In genomic region chr19:8449830-8450229, GRCh38 we compare ENCODE assay signal across 13 cellular contexts. TPM values are rescaled to one million over a fixed set of nuclear protein-coding genes. Genes with fewer than 3 reads are reported as not detected.
DNase-seq lines count a peak whose midpoint lies in the region; ATAC-seq, FAIRE-seq and TF ChIP-seq lines count a peak whose summit lies in the region.
"Had no signal": no experiment of that assay in that cellular context is flagged by ENCODE, and none has a peak within 500 bp of the region (broad histone marks: within the 10 kb centered on the region; RNA-seq: fewer than 3 reads in every experiment).

No MANE protein-coding gene starts in this region.

- DNase-seq in DMS53 (lab: John Stamatoyannopoulos, UW), result peak; percentile 14
- no peak for DNase-seq in DMS53 treated with DMSO at 0.1 percent for 48 hours (lab: John Stamatoyannopoulos, UW; ENCODE audit: unreplicated experiment)
- DNase-seq in endothelial cell of umbilical vein (ENCODE audit: low read depth, low spot score), result no peak
- peak; percentile 54 to 80 for DNase-seq in trophoblast cell
- DNase-seq in nucleus accumbens (lab: John Stamatoyannopoulos, UW), result no peak
- no peak for DNase-seq in GM13977 (ENCODE audit: low spot score)
- DNase-seq: activated CD4-positive, CD25-positive, alpha-beta regulatory T cell; NCI-H1105; NCI-H524 treated with DMSO at 0.1 percent for 48 hours; SHP77 treated with DMSO at 0.1 percent for 48 hours had no signal

- POLR2A ChIA-PET in endothelial cell of umbilical vein (lab: Charles Lee), result no interaction called here

- no peak overlapping the region for H2BK5ac ChIP-seq in trophoblast cell (ENCODE audit: low read depth, low read length, poor library complexity)

- in situ Hi-C loops in GM13977 (cut with MboI; ENCODE audit: low pct_unique_long_range_greater_than_20kb, low sequenced_read_pairs, unreplicated experiment), result no loop called here

- no TSS peak for BruUV-seq in endothelial cell of umbilical vein (replicated peaks; lab: Mats Ljungman, UMichigan)

- H4K12ac ChIP-seq in trophoblast cell (ENCODE audit: low read depth, low read length), result no peak overlapping the region

- peaks cover 62% of the 10 kb centered on the region for H3K4me1 ChIP-seq in OCI-LY1 (ENCODE audit: insufficient read depth, low read length, severe bottlenecking)
- peaks cover 42% of the 10 kb centered on the region for H3K4me1 ChIP-seq in endothelial cell of umbilical vein (ENCODE audit: control insufficient read depth, extremely low read depth, insufficient read depth, low read length)
- H3K4me1 ChIP-seq in trophoblast cell (ENCODE audit: control insufficient read depth in 1 of 2, insufficient read depth in 2 of 2, low read length in 2 of 2), result peaks cover 3 to 12% of the 10 kb centered on the region in 2 experiments

- no peak for ATAC-seq in HG02885 (IDR thresholded peaks at IDR 0.05; ENCODE audit: poor library complexity, unreplicated experiment)

- H3K79me1 ChIP-seq in trophoblast cell (ENCODE audit: low read length), result peaks cover 8% of the 10 kb centered on the region

- no peak overlapping the region for H3K14ac ChIP-seq in trophoblast cell (ENCODE audit: low read length)

- no peaks in the 10 kb centered on the region for H3K9me2 ChIP-seq in OCI-LY1 (ENCODE audit: low read depth, low read length)

- no peak overlapping the region for H2AK5ac ChIP-seq in trophoblast cell (ENCODE audit: low read length)

- no peak overlapping the region for H4K8ac ChIP-seq in trophoblast cell (ENCODE audit: low read depth, low read length)

- H2BK12ac ChIP-seq in trophoblast cell (ENCODE audit: low read length), result no peak overlapping the region

- peaks cover 69% of the 10 kb centered on the region for H3K36me3 ChIP-seq in OCI-LY1 (ENCODE audit: insufficient read depth, low read length)
- peaks cover 0 to 13% of the 10 kb centered on the region in 2 experiments for H3K36me3 ChIP-seq in endothelial cell of umbilical vein (ENCODE audit: control insufficient read depth in 2 of 2, extremely low read depth in 1 of 2, insufficient read depth in 2 of 2, low read length in 2 of 2)
- peaks cover 17 to 20% of the 10 kb centered on the region in 2 experiments for H3K36me3 ChIP-seq in trophoblast cell (ENCODE audit: control insufficient read depth in 1 of 2, insufficient read depth in 2 of 2, low read length in 2 of 2)

- peak; percentile 72 for FAIRE-seq in endothelial cell of umbilical vein (lab: Jason Lieb, UNC)
- FAIRE-seq: D721Med had no signal

- TF ChIP-seq CTCF in OCI-LY1 (IDR thresholded peaks at IDR 0.05; ENCODE audit: low read length), result no peak
- no peak for TF ChIP-seq CTCF in endothelial cell of umbilical vein (IDR thresholded peaks at IDR 0.05; ENCODE audit: extremely low read depth in 1 of 2, insufficient read depth in 1 of 2, low read depth in 1 of 2, low read length in 2 of 2)
- no peak for TF ChIP-seq CTCF in GM13977 (IDR thresholded peaks at IDR 0.05; ENCODE audit: extremely low read depth, insufficient read depth, missing control alignments)

- no peaks in the 10 kb centered on the region for H3K9me3 ChIP-seq in OCI-LY1 (ENCODE audit: low read length)
- H3K9me3 ChIP-seq in endothelial cell of umbilical vein (replicated peaks; ENCODE audit: control insufficient read depth, insufficient read depth, low read length), result no peaks in the 10 kb centered on the region
- H3K9me3 ChIP-seq in trophoblast cell (ENCODE audit: insufficient read depth, low read depth, low read length), result no peaks in the 10 kb centered on the region

- peaks cover 98% of the 10 kb centered on the region for H3K79me2 ChIP-seq in OCI-LY1 (ENCODE audit: insufficient read depth, low read length)
- peaks cover 98% of the 10 kb centered on the region for H3K79me2 ChIP-seq in endothelial cell of umbilical vein (ENCODE audit: control insufficient read depth, insufficient read depth, low read length)
- peaks cover 44% of the 10 kb centered on the region for H3K79me2 ChIP-seq in trophoblast cell (ENCODE audit: control insufficient read depth, insufficient read depth, low read length, poor library complexity)

- TF ChIP-seq POLR2A in endothelial cell of umbilical vein (IDR thresholded peaks at IDR 0.05; ENCODE audit: low read depth, low read length), result no peak

- dilution Hi-C loops in endothelial cell of umbilical vein (cut with MboI; ENCODE audit: extremely low pct_ligation_motif_present, low sequenced_read_pairs), result no loop called here

- H2AFZ ChIP-seq in OCI-LY1 (ENCODE audit: low read length) (no peak overlapping the region), endothelial cell of umbilical vein (ENCODE audit: low read depth, low read length) (no peak overlapping the region), trophoblast cell (ENCODE audit: insufficient read depth, low read length, poor library complexity) (no peak overlapping the region)

- WGBS in trophoblast cell (ENCODE audit: extremely low coverage, insufficient coverage, insufficient read length), result no CpG with 5 or more reads among the region's 8 CpGs

- CTCF ChIA-PET in endothelial cell of umbilical vein (lab: Charles Lee), result interaction anchor here (1.3 to 1.6 kb wide), 4 partner anchors 36 to 183 kb away, joined by 4 to 6 read pairs (median 4); partner anchors contain the start of gene MARCHF2

- H3K18ac ChIP-seq in trophoblast cell (ENCODE audit: low read length), result no peak overlapping the region

- no peaks in the 10 kb centered on the region for H3K9me1 ChIP-seq in endothelial cell of umbilical vein (replicated peaks; ENCODE audit: control insufficient read depth, extremely low read depth, insufficient read depth, low read length)

- peak overlapping the region; percentile 51; the same call in 1 of the 2 replicates for H3K4me2 ChIP-seq in OCI-LY1 (ENCODE audit: low read length)
- no peak overlapping the region for H3K4me2 ChIP-seq in endothelial cell of umbilical vein (ENCODE audit: insufficient read depth, low read length)
- peak overlapping the region; percentile 0 for H3K4me2 ChIP-seq in trophoblast cell (ENCODE audit: low read length)

- H3K27me3 ChIP-seq in OCI-LY1 (ENCODE audit: insufficient read depth, low read length) (no peaks in the 10 kb centered on the region), endothelial cell of umbilical vein (ENCODE audit: control insufficient read depth in 2 of 2, insufficient read depth in 2 of 2, low read length in 2 of 2) (no peaks in the 10 kb centered on the region), trophoblast cell (ENCODE audit: insufficient read depth, low read length) (no peaks in the 10 kb centered on the region)

- H3K9ac ChIP-seq in OCI-LY1 (ENCODE audit: low read length), result no peak overlapping the region
- no peak overlapping the region for H3K9ac ChIP-seq in endothelial cell of umbilical vein (replicated peaks; ENCODE audit: extremely low read depth, insufficient read depth, low read length)
- peak overlapping the region; percentile 35 for H3K9ac ChIP-seq in trophoblast cell (ENCODE audit: low read length)

- no peak overlapping the region for H4K91ac ChIP-seq in trophoblast cell (ENCODE audit: low read depth, low read length)

- H3K23ac ChIP-seq in trophoblast cell (ENCODE audit: low read length), result peak overlapping the region; percentile 3

- H3K27ac ChIP-seq in OCI-LY1 (ENCODE audit: low read depth, low read length, poor library complexity, severe bottlenecking), result no peak overlapping the region
- no peak overlapping the region for H3K27ac ChIP-seq in endothelial cell of umbilical vein (ENCODE audit: insufficient read depth, low read depth, low read length)
- no peak overlapping the region for H3K27ac ChIP-seq in trophoblast cell (ENCODE audit: low read depth, low read length)

- H3K4me3 ChIP-seq in OCI-LY1 (ENCODE audit: low read depth, low read length, poor library complexity, severe bottlenecking) (no peak overlapping the region), endothelial cell of umbilical vein (replicated peaks in 1 of 3; ENCODE audit: insufficient read depth in 1 of 3, low read depth in 1 of 3, low read length in 3 of 3) (no peak overlapping the region), trophoblast cell (ENCODE audit: low read depth, low read length) (no peak overlapping the region)

- peaks cover 7% of the 10 kb centered on the region; the same call in 1 of the 2 replicates for H4K20me1 ChIP-seq in OCI-LY1 (ENCODE audit: insufficient read depth, low read length)
- H4K20me1 ChIP-seq in endothelial cell of umbilical vein (replicated peaks; ENCODE audit: control insufficient read depth, extremely low read depth, insufficient read depth, low read length), result peaks cover 36% of the 10 kb centered on the region

- intact Hi-C loops in endothelial cell of umbilical vein (cut with micrococcal nuclease), result no loop called here

- no peak overlapping the region for H2BK120ac ChIP-seq in trophoblast cell (ENCODE audit: insufficient read depth, low read length, poor library complexity)

- H3K4ac ChIP-seq in trophoblast cell (ENCODE audit: low read depth, low read length), result peak overlapping the region; percentile 43

- no peaks in the 10 kb centered on the region; the same call in 1 of the 2 replicates for H3F3A ChIP-seq in OCI-LY1 (ENCODE audit: insufficient read depth, low read length)

RNA-seq across cellular contexts. Expression of gene HNRNPM, which starts 5.1 kb away (rescaled TPM):
- total RNA-seq in endothelial cell of umbilical vein, result 288 and 301 TPM in 2 replicates
- polyA plus RNA-seq in endothelial cell of umbilical vein, result 244 and 250 TPM in 2 replicates
- 184 TPM in 2 replicates for polyA plus RNA-seq in endothelial cell of umbilical vein (2011; cell fraction: cytosol; rRNA removed)
- polyA plus RNA-seq in endothelial cell of umbilical vein (2011; cell fraction: nucleus; rRNA removed), result 170 and 195 TPM in 2 replicates
- 197 and 307 TPM in 2 replicates for polyA plus RNA-seq in endothelial cell of umbilical vein (2012)
- polyA minus RNA-seq in endothelial cell of umbilical vein, result 117 and 142 TPM in 2 replicates
- polyA minus RNA-seq in endothelial cell of umbilical vein (2011; cell fraction: cytosol; rRNA and poly(A)+ RNA removed), result 99.1 TPM
- 135 and 137 TPM in 2 replicates for polyA minus RNA-seq in endothelial cell of umbilical vein (2011; cell fraction: nucleus; rRNA and poly(A)+ RNA removed)
- polyA plus RNA-seq in trophoblast cell (2013), result 145 and 148 TPM in 2 replicates

RNA-seq across cellular contexts. Expression of gene MARCHF2, which starts 36.7 kb away (rescaled TPM):
- 40.1 and 43.5 TPM in 2 replicates for total RNA-seq in endothelial cell of umbilical vein
- 91.9 and 130 TPM in 2 replicates for polyA plus RNA-seq in endothelial cell of umbilical vein
- polyA plus RNA-seq in endothelial cell of umbilical vein (2011; cell fraction: cytosol; rRNA removed), result 44.4 and 67.0 TPM in 2 replicates
- polyA plus RNA-seq in endothelial cell of umbilical vein (2011; cell fraction: nucleus; rRNA removed), result 35.4 and 40.1 TPM in 2 replicates
- polyA plus RNA-seq in endothelial cell of umbilical vein (2012), result 44.0 and 76.6 TPM in 2 replicates
- polyA minus RNA-seq in endothelial cell of umbilical vein, result 23.7 and 29.0 TPM in 2 replicates
- 5.4 TPM for polyA minus RNA-seq in endothelial cell of umbilical vein (2011; cell fraction: cytosol; rRNA and poly(A)+ RNA removed)
- polyA minus RNA-seq in endothelial cell of umbilical vein (2011; cell fraction: nucleus; rRNA and poly(A)+ RNA removed), result 10.9 and 21.7 TPM in 2 replicates
- polyA plus RNA-seq in trophoblast cell (2013), result 22.2 and 22.7 TPM in 2 replicates

RNA-seq across cellular contexts. Expression of gene PRAM1, which starts 52.6 kb away (rescaled TPM):
- total RNA-seq in endothelial cell of umbilical vein, result 0.31 TPM in 1 of 2 replicates, not detected in the other
- polyA plus RNA-seq in endothelial cell of umbilical vein, result 0.14 TPM in 1 of 2 replicates, not detected in the other
- polyA plus RNA-seq in endothelial cell of umbilical vein (2011; cell fraction: cytosol; rRNA removed), result not detected in 2 replicates
- polyA plus RNA-seq in endothelial cell of umbilical vein (2011; cell fraction: nucleus; rRNA removed), result 0.21 and 0.27 TPM in 2 replicates
- polyA plus RNA-seq in endothelial cell of umbilical vein (2012), result not detected in 2 replicates
- not detected in 2 replicates for polyA minus RNA-seq in endothelial cell of umbilical vein
- not detected for polyA minus RNA-seq in endothelial cell of umbilical vein (2011; cell fraction: cytosol; rRNA and poly(A)+ RNA removed)
- polyA minus RNA-seq in endothelial cell of umbilical vein (2011; cell fraction: nucleus; rRNA and poly(A)+ RNA removed), result 0.19 TPM in 1 of 2 replicates, not detected in the other
- polyA plus RNA-seq in trophoblast cell (2013), result 0.07 and 0.11 TPM in 2 replicates

RNA-seq across cellular contexts. Expression of gene RAB11B, which starts 59.7 kb away (rescaled TPM):
- 92.2 and 99.8 TPM in 2 replicates for total RNA-seq in endothelial cell of umbilical vein
- 74.1 and 80.0 TPM in 2 replicates for polyA plus RNA-seq in endothelial cell of umbilical vein
- polyA plus RNA-seq in endothelial cell of umbilical vein (2011; cell fraction: cytosol; rRNA removed), result 54.1 and 72.1 TPM in 2 replicates
- polyA plus RNA-seq in endothelial cell of umbilical vein (2011; cell fraction: nucleus; rRNA removed), result 130 and 131 TPM in 2 replicates
- 82.6 and 111 TPM in 2 replicates for polyA plus RNA-seq in endothelial cell of umbilical vein (2012)
- 58.4 and 64.1 TPM in 2 replicates for polyA minus RNA-seq in endothelial cell of umbilical vein
- 32.6 TPM for polyA minus RNA-seq in endothelial cell of umbilical vein (2011; cell fraction: cytosol; rRNA and poly(A)+ RNA removed)
- 45.5 and 73.0 TPM in 2 replicates for polyA minus RNA-seq in endothelial cell of umbilical vein (2011; cell fraction: nucleus; rRNA and poly(A)+ RNA removed)
- polyA plus RNA-seq in trophoblast cell (2013), result 124 and 125 TPM in 2 replicates

Comparison
In these comparisons a context has a peak if more than half of its experiments do, and no peak if none do; other contexts are left out.
1. DNase-seq: peak in DMS53 (single experiment) and trophoblast cell (2 of 2); none in DMS53 treated with DMSO at 0.1 percent for 48 hours (single experiment), endothelial cell of umbilical vein (single experiment), nucleus accumbens (0 of 56) and GM13977 (single experiment).